21 cellular contexts compared by ENCODE assay signal in genomic region chr3:15386352-15386751, GRCh38. TPM values are rescaled to one million over a fixed set of nuclear protein-coding genes. Genes with fewer than 3 reads are reported as not detected.
A peak's percentile ranks its signal among the peaks of the same experiment; 100 is the strongest.
DNase-seq lines count a peak whose midpoint lies in the region; ATAC-seq lines count a peak whose summit lies in the region.
"Had no signal": no experiment of that assay in that cellular context is flagged by ENCODE, and none has a peak within 500 bp of the region (broad histone marks: within the 10 kb centered on the region; RNA-seq: fewer than 3 reads in every experiment).

No MANE protein-coding gene starts in this region.

- in situ Hi-C loops in SK-MEL-5 (cut with HindIII; ENCODE audit: low pct_unique_long_range_greater_than_20kb, low sequenced_read_pairs), result no loop called here

- H3K36me3 Mint-ChIP-seq in IgD-negative memory B cell, result peaks cover 2% of the 10 kb centered on the region

- no peak for ATAC-seq in activated CD4-positive, CD25-positive, alpha-beta regulatory T cell treated with anti-CD3 and anti-CD28 coated beads, Interleukin-2, amount 50 U/mL, for 24 hours
- no peak for ATAC-seq in HG02973 (IDR thresholded peaks at IDR 0.05; ENCODE audit: unreplicated experiment)
- ATAC-seq: esophagus mucosa had no signal

- peak overlapping the region in 2 of 3 donors; percentile 90 to 91 for H3K27ac Mint-ChIP-seq in IgD-negative memory B cell
- H3K27ac Mint-ChIP-seq: activated CD4-positive, alpha-beta T cell treated with anti-CD3 and anti-CD28 coated beads, Interleukin-2, amount 10 ng/mL, durations not matched to agents 7 days and 5 days had no signal

- DNase-seq in A172 (ENCODE audit: low spot score), result peak; percentile 39
- DNase-seq in SK-MEL-5 (ENCODE audit: low read depth, low spot score), result peak; percentile 71
- DNase-seq in medulla oblongata (ENCODE audit: extremely low spot score), result peak; percentile 16
- no peak for DNase-seq in GM19240 (ENCODE audit: insufficient read length, low spot score)
- no peak for DNase-seq in DMS53 (lab: John Stamatoyannopoulos, UW)
- DNase-seq: activated CD4-positive, alpha-beta T cell treated with anti-CD3 and anti-CD28 coated beads, Interleukin-2, amount 10 ng/mL, durations not matched to agents 7 days and 5 days; activated naive CD4-positive, alpha-beta T cell; anterior cingulate cortex; central memory CD4-positive, alpha-beta T cell; DMS153; effector CD4-positive, alpha-beta T cell; MG63; NCI-H1694 treated with DMSO at 0.1 percent for 48 hours; NCI-H345; stimulated activated CD4-positive, alpha-beta T cell treated with anti-CD3 and anti-CD28 coated beads, Interleukin-4, amount 100 ng/mL, for 1 hour; SW 1271 had no signal

- H3K9me3 Mint-ChIP-seq in IgD-negative memory B cell, result peaks cover 0 to 5% (median 4%) of the 10 kb centered on the region in 3 donors

- peaks cover 52 to 68% (median 63%) of the 10 kb centered on the region in 3 donors for H3K4me1 Mint-ChIP-seq in IgD-negative memory B cell
- H3K4me1 Mint-ChIP-seq: neural crest cell had no signal

- no peaks in the 10 kb centered on the region for H3K27me3 Mint-ChIP-seq in IgD-negative memory B cell
- H3K27me3 Mint-ChIP-seq: activated CD4-positive, alpha-beta T cell treated with anti-CD3 and anti-CD28 coated beads, Interleukin-2, amount 10 ng/mL, durations not matched to agents 7 days and 5 days had no signal

- peak overlapping the region in 1 of 4 donors; percentile 80 for H3K4me3 Mint-ChIP-seq in IgD-negative memory B cell
- H3K4me3 Mint-ChIP-seq: activated CD4-positive, alpha-beta T cell treated with anti-CD3 and anti-CD28 coated beads, Interleukin-2, amount 10 ng/mL, durations not matched to agents 7 days and 5 days; neural crest cell had no signal

RNA-seq across cellular contexts. Expression of gene METTL6, which starts 41.0 kb away (rescaled TPM):
- 40.8 and 48.8 TPM in 2 replicates for total RNA-seq in A172 (2014; rRNA removed; shearing (Covaris generic))
- polyA plus RNA-seq in IgD-negative memory B cell, result 12.3 TPM
- total RNA-seq in SK-MEL-5 (2014; rRNA removed; shearing (Covaris generic)), result 29.2 and 35.3 TPM in 2 replicates
- 21.8 and 23.0 TPM in 2 replicates for polyA plus RNA-seq in SK-MEL-5 (2015; cell fraction: cytosol; rRNA removed)
- 13.6 and 25.4 TPM in 2 replicates for polyA plus RNA-seq in SK-MEL-5 (2015; cell fraction: nucleus; rRNA removed)

RNA-seq across cellular contexts. Expression of gene EAF1, which starts 41.0 kb away (rescaled TPM):
- total RNA-seq in A172 (2014; rRNA removed; shearing (Covaris generic)), result 19.7 and 20.7 TPM in 2 replicates
- 5.4 TPM for polyA plus RNA-seq in IgD-negative memory B cell
- total RNA-seq in SK-MEL-5 (2014; rRNA removed; shearing (Covaris generic)), result 28.6 and 30.5 TPM in 2 replicates
- polyA plus RNA-seq in SK-MEL-5 (2015; cell fraction: cytosol; rRNA removed), result 20.8 and 24.1 TPM in 2 replicates
- 16.4 and 22.7 TPM in 2 replicates for polyA plus RNA-seq in SK-MEL-5 (2015; cell fraction: nucleus; rRNA removed)

RNA-seq across cellular contexts. Expression of gene SH3BP5, which starts 54.0 kb away (rescaled TPM):
- 85.4 and 90.2 TPM in 2 replicates for total RNA-seq in A172 (2014; rRNA removed; shearing (Covaris generic))
- polyA plus RNA-seq in IgD-negative memory B cell, result 117 TPM
- total RNA-seq in SK-MEL-5 (2014; rRNA removed; shearing (Covaris generic)), result 48.2 and 49.3 TPM in 2 replicates
- polyA plus RNA-seq in SK-MEL-5 (2015; cell fraction: cytosol; rRNA removed), result 83.2 and 101 TPM in 2 replicates
- 57.7 and 70.2 TPM in 2 replicates for polyA plus RNA-seq in SK-MEL-5 (2015; cell fraction: nucleus; rRNA removed)

Comparison
In these comparisons a context has a peak if more than half of its experiments do, and no peak if none do; other contexts are left out.
1. DNase-seq: peak in A172 (single experiment), SK-MEL-5 (single experiment) and medulla oblongata (single experiment); none in GM19240 (single experiment) and DMS53 (single experiment).